1 cellular context compared by ENCODE assay signal in the genomic region with DNA sequence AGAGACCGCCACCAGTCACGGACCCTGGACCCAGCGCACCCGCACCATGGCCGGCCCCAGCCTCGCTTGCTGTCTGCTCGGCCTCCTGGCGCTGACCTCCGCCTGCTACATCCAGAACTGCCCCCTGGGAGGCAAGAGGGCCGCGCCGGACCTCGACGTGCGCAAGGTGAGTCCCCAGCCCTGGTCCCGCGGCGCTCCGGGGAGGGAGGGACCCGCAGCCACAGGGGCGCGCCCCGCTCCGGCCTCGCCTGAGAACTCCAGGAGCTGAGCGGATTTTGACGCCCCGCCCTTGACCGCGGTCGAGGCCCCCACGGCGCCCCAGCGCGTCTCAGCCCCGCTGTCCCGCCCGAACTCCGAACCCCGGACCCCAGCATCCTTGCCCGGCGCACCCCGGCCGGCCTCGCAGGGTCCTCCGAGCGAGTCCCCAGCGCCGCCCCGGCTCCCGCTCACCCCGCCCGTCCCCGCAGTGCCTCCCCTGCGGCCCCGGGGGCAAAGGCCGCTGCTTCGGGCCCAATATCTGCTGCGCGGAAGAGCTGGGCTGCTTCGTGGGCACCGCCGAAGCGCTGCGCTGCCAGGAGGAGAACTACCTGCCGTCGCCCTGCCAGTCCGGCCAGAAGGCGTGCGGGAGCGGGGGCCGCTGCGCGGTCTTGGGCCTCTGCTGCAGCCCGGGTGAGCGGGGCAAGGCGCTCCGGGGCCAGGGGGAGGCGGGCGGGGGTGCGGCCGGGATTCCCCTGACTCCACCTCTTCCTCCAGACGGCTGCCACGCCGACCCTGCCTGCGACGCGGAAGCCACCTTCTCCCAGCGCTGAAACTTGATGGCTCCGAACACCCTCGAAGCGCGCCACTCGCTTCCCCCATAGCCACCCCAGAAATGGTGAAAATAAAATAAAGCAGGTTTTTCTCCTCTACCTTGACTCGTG.
TF ChIP-seq lines count a peak whose summit lies in the region.

A gene (plus strand): TSS at position 11 of the 920 bp plus-strand sequence. CDS start 36 bp downstream, at position 47.

TF ChIP-seq in WTC11, 78 proteins besides CTCF, POLR2A, EP300 and RAD21 (continued from another document and continues in another):
- TF ChIP-seq, protein P1, sequence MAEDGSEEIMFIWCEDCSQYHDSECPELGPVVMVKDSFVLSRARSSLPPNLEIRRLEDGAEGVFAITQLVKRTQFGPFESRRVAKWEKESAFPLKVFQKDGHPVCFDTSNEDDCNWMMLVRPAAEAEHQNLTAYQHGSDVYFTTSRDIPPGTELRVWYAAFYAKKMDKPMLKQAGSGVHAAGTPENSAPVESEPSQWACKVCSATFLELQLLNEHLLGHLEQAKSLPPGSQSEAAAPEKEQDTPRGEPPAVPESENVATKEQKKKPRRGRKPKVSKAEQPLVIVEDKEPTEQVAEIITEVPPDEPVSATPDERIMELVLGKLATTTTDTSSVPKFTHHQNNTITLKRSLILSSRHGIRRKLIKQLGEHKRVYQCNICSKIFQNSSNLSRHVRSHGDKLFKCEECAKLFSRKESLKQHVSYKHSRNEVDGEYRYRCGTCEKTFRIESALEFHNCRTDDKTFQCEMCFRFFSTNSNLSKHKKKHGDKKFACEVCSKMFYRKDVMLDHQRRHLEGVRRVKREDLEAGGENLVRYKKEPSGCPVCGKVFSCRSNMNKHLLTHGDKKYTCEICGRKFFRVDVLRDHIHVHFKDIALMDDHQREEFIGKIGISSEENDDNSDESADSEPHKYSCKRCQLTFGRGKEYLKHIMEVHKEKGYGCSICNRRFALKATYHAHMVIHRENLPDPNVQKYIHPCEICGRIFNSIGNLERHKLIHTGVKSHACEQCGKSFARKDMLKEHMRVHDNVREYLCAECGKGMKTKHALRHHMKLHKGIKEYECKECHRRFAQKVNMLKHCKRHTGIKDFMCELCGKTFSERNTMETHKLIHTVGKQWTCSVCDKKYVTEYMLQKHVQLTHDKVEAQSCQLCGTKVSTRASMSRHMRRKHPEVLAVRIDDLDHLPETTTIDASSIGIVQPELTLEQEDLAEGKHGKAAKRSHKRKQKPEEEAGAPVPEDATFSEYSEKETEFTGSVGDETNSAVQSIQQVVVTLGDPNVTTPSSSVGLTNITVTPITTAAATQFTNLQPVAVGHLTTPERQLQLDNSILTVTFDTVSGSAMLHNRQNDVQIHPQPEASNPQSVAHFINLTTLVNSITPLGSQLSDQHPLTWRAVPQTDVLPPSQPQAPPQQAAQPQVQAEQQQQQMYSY (CRISPR knock-in tag; IDR thresholded peaks at IDR 0.05) = peak; percentile 59
- TF ChIP-seq, protein P2, sequence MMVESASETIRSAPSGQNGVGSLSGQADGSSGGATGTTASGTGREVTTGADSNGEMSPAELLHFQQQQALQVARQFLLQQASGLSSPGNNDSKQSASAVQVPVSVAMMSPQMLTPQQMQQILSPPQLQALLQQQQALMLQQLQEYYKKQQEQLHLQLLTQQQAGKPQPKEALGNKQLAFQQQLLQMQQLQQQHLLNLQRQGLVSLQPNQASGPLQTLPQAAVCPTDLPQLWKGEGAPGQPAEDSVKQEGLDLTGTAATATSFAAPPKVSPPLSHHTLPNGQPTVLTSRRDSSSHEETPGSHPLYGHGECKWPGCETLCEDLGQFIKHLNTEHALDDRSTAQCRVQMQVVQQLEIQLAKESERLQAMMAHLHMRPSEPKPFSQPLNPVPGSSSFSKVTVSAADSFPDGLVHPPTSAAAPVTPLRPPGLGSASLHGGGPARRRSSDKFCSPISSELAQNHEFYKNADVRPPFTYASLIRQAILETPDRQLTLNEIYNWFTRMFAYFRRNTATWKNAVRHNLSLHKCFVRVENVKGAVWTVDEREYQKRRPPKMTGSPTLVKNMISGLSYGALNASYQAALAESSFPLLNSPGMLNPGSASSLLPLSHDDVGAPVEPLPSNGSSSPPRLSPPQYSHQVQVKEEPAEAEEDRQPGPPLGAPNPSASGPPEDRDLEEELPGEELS (CRISPR knock-in tag; IDR thresholded peaks at IDR 0.05) = peak; percentile 95
- TF ChIP-seq, protein P3, sequence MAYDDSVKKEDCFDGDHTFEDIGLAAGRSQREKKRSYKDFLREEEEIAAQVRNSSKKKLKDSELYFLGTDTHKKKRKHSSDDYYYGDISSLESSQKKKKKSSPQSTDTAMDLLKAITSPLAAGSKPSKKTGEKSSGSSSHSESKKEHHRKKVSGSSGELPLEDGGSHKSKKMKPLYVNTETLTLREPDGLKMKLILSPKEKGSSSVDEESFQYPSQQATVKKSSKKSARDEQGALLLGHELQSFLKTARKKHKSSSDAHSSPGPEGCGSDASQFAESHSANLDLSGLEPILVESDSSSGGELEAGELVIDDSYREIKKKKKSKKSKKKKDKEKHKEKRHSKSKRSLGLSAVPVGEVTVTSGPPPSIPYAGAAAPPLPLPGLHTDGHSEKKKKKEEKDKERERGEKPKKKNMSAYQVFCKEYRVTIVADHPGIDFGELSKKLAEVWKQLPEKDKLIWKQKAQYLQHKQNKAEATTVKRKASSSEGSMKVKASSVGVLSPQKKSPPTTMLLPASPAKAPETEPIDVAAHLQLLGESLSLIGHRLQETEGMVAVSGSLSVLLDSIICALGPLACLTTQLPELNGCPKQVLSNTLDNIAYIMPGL (CRISPR knock-in tag; IDR thresholded peaks at IDR 0.05) = no peak
- peak; percentile 74; the same call in 1 of the 2 replicates for TF ChIP-seq TCF7 (CRISPR knock-in tag; IDR thresholded peaks at IDR 0.05; ENCODE audit: low read depth)
- TF ChIP-seq NR2C2 (CRISPR knock-in tag; IDR thresholded peaks at IDR 0.05) = no peak; the same call in 1 of the 2 replicates
- no peak for TF ChIP-seq GRHL2 (CRISPR knock-in tag; IDR thresholded peaks at IDR 0.05; ENCODE audit: insufficient replicate concordance, severe bottlenecking)
- TF ChIP-seq, protein P4, sequence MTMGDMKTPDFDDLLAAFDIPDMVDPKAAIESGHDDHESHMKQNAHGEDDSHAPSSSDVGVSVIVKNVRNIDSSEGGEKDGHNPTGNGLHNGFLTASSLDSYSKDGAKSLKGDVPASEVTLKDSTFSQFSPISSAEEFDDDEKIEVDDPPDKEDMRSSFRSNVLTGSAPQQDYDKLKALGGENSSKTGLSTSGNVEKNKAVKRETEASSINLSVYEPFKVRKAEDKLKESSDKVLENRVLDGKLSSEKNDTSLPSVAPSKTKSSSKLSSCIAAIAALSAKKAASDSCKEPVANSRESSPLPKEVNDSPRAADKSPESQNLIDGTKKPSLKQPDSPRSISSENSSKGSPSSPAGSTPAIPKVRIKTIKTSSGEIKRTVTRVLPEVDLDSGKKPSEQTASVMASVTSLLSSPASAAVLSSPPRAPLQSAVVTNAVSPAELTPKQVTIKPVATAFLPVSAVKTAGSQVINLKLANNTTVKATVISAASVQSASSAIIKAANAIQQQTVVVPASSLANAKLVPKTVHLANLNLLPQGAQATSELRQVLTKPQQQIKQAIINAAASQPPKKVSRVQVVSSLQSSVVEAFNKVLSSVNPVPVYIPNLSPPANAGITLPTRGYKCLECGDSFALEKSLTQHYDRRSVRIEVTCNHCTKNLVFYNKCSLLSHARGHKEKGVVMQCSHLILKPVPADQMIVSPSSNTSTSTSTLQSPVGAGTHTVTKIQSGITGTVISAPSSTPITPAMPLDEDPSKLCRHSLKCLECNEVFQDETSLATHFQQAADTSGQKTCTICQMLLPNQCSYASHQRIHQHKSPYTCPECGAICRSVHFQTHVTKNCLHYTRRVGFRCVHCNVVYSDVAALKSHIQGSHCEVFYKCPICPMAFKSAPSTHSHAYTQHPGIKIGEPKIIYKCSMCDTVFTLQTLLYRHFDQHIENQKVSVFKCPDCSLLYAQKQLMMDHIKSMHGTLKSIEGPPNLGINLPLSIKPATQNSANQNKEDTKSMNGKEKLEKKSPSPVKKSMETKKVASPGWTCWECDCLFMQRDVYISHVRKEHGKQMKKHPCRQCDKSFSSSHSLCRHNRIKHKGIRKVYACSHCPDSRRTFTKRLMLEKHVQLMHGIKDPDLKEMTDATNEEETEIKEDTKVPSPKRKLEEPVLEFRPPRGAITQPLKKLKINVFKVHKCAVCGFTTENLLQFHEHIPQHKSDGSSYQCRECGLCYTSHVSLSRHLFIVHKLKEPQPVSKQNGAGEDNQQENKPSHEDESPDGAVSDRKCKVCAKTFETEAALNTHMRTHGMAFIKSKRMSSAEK (CRISPR knock-in tag; IDR thresholded peaks at IDR 0.05; ENCODE audit: borderline replicate concordance) = no peak
- TF ChIP-seq RELA (CRISPR knock-in tag; IDR thresholded peaks at IDR 0.05; ENCODE audit: borderline replicate concordance) = peak; percentile 83; the same call in 1 of the 2 replicates
- no peak; the same call in 1 of the 2 replicates for TF ChIP-seq SMAD3 (CRISPR knock-in tag; IDR thresholded peaks at IDR 0.05; ENCODE audit: borderline replicate concordance)
- TF ChIP-seq MYBL2 (CRISPR knock-in tag; IDR thresholded peaks at IDR 0.05) = peak; percentile 84; the same call in 1 of the 2 replicates
- no peak for TF ChIP-seq CREM (CRISPR knock-in tag; IDR thresholded peaks at IDR 0.05)
- TF ChIP-seq, protein P5, sequence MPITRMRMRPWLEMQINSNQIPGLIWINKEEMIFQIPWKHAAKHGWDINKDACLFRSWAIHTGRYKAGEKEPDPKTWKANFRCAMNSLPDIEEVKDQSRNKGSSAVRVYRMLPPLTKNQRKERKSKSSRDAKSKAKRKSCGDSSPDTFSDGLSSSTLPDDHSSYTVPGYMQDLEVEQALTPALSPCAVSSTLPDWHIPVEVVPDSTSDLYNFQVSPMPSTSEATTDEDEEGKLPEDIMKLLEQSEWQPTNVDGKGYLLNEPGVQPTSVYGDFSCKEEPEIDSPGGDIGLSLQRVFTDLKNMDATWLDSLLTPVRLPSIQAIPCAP (CRISPR knock-in tag; IDR thresholded peaks at IDR 0.05) = peak; percentile 91; the same call in 1 of the 2 replicates
- TF ChIP-seq ZNF219 (CRISPR knock-in tag; IDR thresholded peaks at IDR 0.05; ENCODE audit: borderline replicate concordance) = 0 out of 2 replicates have a peak, but pooled peaks have one; percentile 71
- TF ChIP-seq, protein P6, sequence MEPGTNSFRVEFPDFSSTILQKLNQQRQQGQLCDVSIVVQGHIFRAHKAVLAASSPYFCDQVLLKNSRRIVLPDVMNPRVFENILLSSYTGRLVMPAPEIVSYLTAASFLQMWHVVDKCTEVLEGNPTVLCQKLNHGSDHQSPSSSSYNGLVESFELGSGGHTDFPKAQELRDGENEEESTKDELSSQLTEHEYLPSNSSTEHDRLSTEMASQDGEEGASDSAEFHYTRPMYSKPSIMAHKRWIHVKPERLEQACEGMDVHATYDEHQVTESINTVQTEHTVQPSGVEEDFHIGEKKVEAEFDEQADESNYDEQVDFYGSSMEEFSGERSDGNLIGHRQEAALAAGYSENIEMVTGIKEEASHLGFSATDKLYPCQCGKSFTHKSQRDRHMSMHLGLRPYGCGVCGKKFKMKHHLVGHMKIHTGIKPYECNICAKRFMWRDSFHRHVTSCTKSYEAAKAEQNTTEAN (CRISPR knock-in tag; IDR thresholded peaks at IDR 0.05) = peak; percentile 81
- peak; percentile 90 for TF ChIP-seq FOXP1 (CRISPR knock-in tag; IDR thresholded peaks at IDR 0.05; ENCODE audit: borderline replicate concordance)
- TF ChIP-seq, protein P7, sequence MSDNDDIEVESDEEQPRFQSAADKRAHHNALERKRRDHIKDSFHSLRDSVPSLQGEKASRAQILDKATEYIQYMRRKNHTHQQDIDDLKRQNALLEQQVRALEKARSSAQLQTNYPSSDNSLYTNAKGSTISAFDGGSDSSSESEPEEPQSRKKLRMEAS (CRISPR knock-in tag; IDR thresholded peaks at IDR 0.05) = peak; percentile 98
- peak; percentile 88 for TF ChIP-seq TP53 (CRISPR knock-in tag; IDR thresholded peaks at IDR 0.05)
- TF ChIP-seq, protein P8, sequence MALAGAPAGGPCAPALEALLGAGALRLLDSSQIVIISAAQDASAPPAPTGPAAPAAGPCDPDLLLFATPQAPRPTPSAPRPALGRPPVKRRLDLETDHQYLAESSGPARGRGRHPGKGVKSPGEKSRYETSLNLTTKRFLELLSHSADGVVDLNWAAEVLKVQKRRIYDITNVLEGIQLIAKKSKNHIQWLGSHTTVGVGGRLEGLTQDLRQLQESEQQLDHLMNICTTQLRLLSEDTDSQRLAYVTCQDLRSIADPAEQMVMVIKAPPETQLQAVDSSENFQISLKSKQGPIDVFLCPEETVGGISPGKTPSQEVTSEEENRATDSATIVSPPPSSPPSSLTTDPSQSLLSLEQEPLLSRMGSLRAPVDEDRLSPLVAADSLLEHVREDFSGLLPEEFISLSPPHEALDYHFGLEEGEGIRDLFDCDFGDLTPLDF (CRISPR knock-in tag; IDR thresholded peaks at IDR 0.05) = peak; percentile 77; the same call in 1 of the 2 replicates
- peak; percentile 53; the same call in 1 of the 2 replicates for TF ChIP-seq ZNF138 (CRISPR knock-in tag; conservative IDR thresholded peaks at IDR 0.05)
- TF ChIP-seq, protein P9, sequence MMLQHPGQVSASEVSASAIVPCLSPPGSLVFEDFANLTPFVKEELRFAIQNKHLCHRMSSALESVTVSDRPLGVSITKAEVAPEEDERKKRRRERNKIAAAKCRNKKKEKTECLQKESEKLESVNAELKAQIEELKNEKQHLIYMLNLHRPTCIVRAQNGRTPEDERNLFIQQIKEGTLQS (CRISPR knock-in tag; conservative IDR thresholded peaks at IDR 0.05) = no peak
- peak; percentile 78; the same call in 1 of the 2 replicates for TF ChIP-seq FOXK1 (CRISPR knock-in tag; IDR thresholded peaks at IDR 0.05)
- TF ChIP-seq TEAD4 (CRISPR knock-in tag; IDR thresholded peaks at IDR 0.05) = no peak
- TF ChIP-seq HMGA2 (CRISPR knock-in tag; IDR thresholded peaks at IDR 0.05) = no peak
- peak; percentile 94 for TF ChIP-seq ETV6 (CRISPR knock-in tag; IDR thresholded peaks at IDR 0.05)
- TF ChIP-seq, protein P10, sequence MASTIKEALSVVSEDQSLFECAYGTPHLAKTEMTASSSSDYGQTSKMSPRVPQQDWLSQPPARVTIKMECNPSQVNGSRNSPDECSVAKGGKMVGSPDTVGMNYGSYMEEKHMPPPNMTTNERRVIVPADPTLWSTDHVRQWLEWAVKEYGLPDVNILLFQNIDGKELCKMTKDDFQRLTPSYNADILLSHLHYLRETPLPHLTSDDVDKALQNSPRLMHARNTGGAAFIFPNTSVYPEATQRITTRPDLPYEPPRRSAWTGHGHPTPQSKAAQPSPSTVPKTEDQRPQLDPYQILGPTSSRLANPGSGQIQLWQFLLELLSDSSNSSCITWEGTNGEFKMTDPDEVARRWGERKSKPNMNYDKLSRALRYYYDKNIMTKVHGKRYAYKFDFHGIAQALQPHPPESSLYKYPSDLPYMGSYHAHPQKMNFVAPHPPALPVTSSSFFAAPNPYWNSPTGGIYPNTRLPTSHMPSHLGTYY (CRISPR knock-in tag; IDR thresholded peaks at IDR 0.05) = no peak
- peak; percentile 89; the same call in 1 of the 2 replicates for TF ChIP-seq TEAD1 (CRISPR knock-in tag; IDR thresholded peaks at IDR 0.05)
- TF ChIP-seq EMX1 (CRISPR knock-in tag; IDR thresholded peaks at IDR 0.05) = no peak
- TF ChIP-seq ZNF121 (CRISPR knock-in tag; IDR thresholded peaks at IDR 0.05) = peak; percentile 2; the same call in 1 of the 2 replicates
- 0 out of 2 replicates have a peak, but pooled peaks have one; percentile 34 for TF ChIP-seq JUN (CRISPR knock-in tag; IDR thresholded peaks at IDR 0.05)
- TF ChIP-seq ZNF416 (CRISPR knock-in tag; IDR thresholded peaks at IDR 0.05) = no peak
- TF ChIP-seq SMAD4 (CRISPR knock-in tag; IDR thresholded peaks at IDR 0.05) = 0 out of 2 replicates have a peak, but pooled peaks have one; percentile 73
- TF ChIP-seq, protein P11, sequence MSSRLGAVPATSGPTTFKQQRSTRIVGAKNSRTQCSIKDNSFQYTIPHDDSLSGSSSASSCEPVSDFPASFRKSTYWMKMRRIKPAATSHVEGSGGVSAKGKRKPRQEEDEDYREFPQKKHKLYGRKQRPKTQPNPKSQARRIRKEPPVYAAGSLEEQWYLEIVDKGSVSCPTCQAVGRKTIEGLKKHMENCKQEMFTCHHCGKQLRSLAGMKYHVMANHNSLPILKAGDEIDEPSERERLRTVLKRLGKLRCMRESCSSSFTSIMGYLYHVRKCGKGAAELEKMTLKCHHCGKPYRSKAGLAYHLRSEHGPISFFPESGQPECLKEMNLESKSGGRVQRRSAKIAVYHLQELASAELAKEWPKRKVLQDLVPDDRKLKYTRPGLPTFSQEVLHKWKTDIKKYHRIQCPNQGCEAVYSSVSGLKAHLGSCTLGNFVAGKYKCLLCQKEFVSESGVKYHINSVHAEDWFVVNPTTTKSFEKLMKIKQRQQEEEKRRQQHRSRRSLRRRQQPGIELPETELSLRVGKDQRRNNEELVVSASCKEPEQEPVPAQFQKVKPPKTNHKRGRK (CRISPR knock-in tag; IDR thresholded peaks at IDR 0.05; ENCODE audit: borderline replicate concordance) = no peak
